2 cellular contexts compared by ENCODE assay signal in the genomic region with DNA sequence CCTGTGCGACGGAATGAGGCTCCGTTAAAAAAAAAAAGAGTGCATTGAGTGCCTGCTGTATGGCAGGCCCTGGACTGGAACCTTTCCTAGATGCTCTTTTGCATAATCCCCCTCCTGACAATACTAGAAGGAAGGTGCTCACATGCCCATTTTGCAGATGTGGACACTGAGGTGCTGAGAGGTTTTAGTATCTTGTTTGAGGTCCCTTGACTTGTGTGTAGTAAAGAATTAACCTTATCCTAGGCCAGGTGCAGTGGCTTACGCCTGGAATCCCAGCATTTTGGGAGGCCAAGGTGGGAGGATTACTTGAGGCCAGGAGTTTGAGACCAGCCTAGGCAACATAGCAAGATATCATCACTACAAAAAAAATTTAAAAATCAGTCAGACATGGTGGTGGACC.
TF ChIP-seq lines count a peak whose summit lies in the region.

No MANE protein-coding gene starts in this region.

TF ChIP-seq in HepG2, 621 proteins besides CTCF, POLR2A, EP300 and RAD21:
- TF ChIP-seq CENPT (CRISPR knock-in tag; IDR thresholded peaks at IDR 0.05; ENCODE audit: low read depth): no peak
- TF ChIP-seq ZNF629 (CRISPR knock-in tag; conservative IDR thresholded peaks at IDR 0.05): peak; percentile 61; the same call in 1 of the 2 replicates

TF ChIP-seq in K562, 482 proteins besides CTCF, POLR2A, EP300 and RAD21:
- TF ChIP-seq RBM25 (IDR thresholded peaks at IDR 0.05; ENCODE audit: low read depth, low read length, severe bottlenecking) (peak; percentile 88), EP400 (IDR thresholded peaks at IDR 0.05) (no peak), PHF20 (IDR thresholded peaks at IDR 0.05; ENCODE audit: partially characterized antibody) (peak; percentile 20), NBN (IDR thresholded peaks at IDR 0.05; ENCODE audit: low read depth) (no peak), KDM1A (IDR thresholded peaks at IDR 0.05) (peak; percentile 53 to 61; a peak in 3 of 4 replicates), SMARCA5 (IDR thresholded peaks at IDR 0.05) (0 out of 2 replicates have a peak, but pooled peaks have one; percentile 47), HNRNPL (IDR thresholded peaks at IDR 0.05; ENCODE audit: low read depth, low read length) (no peak), BCOR (IDR thresholded peaks at IDR 0.05) (peak; percentile 87), EHMT2 (IDR thresholded peaks at IDR 0.05) (no peak), ZNF561 (CRISPR knock-in tag; conservative IDR thresholded peaks at IDR 0.05) (no peak), BRD4 (IDR thresholded peaks at IDR 0.05) (no peak), HNRNPK (IDR thresholded peaks at IDR 0.05; ENCODE audit: low read depth, low read length, poor library complexity, severe bottlenecking) (no peak), HDAC2 (IDR thresholded peaks at IDR 0.05) (peak; percentile 51; the same call in 1 of the 2 replicates), ADNP (tag; IDR thresholded peaks at IDR 0.05) (peak; percentile 56; the same call in 1 of the 2 replicates), ZNF408 (CRISPR knock-in tag; IDR thresholded peaks at IDR 0.05; ENCODE audit: low read depth) (no peak)
- TF ChIP-seq, protein P1, sequence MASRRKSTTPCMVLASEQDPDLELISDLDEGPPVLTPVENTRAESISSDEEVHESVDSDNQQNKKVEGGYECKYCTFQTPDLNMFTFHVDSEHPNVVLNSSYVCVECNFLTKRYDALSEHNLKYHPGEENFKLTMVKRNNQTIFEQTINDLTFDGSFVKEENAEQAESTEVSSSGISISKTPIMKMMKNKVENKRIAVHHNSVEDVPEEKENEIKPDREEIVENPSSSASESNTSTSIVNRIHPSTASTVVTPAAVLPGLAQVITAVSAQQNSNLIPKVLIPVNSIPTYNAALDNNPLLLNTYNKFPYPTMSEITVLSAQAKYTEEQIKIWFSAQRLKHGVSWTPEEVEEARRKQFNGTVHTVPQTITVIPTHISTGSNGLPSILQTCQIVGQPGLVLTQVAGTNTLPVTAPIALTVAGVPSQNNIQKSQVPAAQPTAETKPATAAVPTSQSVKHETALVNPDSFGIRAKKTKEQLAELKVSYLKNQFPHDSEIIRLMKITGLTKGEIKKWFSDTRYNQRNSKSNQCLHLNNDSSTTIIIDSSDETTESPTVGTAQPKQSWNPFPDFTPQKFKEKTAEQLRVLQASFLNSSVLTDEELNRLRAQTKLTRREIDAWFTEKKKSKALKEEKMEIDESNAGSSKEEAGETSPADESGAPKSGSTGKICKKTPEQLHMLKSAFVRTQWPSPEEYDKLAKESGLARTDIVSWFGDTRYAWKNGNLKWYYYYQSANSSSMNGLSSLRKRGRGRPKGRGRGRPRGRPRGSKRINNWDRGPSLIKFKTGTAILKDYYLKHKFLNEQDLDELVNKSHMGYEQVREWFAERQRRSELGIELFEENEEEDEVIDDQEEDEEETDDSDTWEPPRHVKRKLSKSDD (conservative IDR thresholded peaks at IDR 0.05; ENCODE audit: low read length): no peak
TF ChIP-seq in K562: peak in this region for 7.
